15 cellular contexts compared by ENCODE assay signal in the genomic region with DNA sequence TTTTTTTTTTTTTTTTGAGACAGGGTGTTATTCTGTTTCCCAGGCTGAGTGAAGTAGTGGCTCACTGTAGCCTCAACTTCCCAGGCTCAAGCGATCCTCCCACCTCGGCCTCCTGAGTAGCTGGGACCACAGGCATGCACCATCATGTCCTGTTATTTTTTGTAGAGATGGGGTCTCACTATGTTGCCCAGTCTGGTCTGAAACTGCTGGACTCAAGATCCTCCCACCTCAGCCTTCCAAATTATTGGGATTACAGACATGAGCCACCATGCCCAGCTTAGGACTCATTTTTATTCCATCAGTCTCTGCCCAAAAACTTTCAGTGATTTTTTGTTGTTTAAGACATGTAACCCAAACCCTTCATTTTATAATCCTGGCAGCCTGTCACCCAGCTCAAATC.
"Had no signal": no experiment of that assay in that cellular context is flagged by ENCODE, and none has a peak within 500 bp of the region (broad histone marks: within the 10 kb centered on the region; RNA-seq: fewer than 3 reads in every experiment).

No MANE protein-coding gene starts in this region.

- H3K4me2 ChIP-seq: SK-N-SH had no signal

- H3K36me3 ChIP-seq: adrenal gland, pancreas, transverse colon had no signal

- H3K36me3 Mint-ChIP-seq: stimulated activated memory B cell treated with anti-CD40 and anti-IgM and Interleukin-4, amounts not matched to agents 10 μg/mL and 1 μg/mL and 100 μg/mL, for 72 hours had no signal

- H3K9me3 Mint-ChIP-seq: activated B cell treated with CpG ODN at 0.5 μM for 24 hours; effector memory CD8-positive, alpha-beta T cell; stimulated activated memory B cell treated with anti-CD40 and anti-IgM and Interleukin-4, amounts not matched to agents 10 μg/mL and 1 μg/mL and 100 μg/mL, for 72 hours had no signal

- H3K9ac ChIP-seq: SK-N-SH had no signal

- H3K27me3 ChIP-seq: adrenal gland, body of pancreas, pancreas, transverse colon had no signal

- H3K4me3 ChIP-seq: adrenal gland, body of pancreas, mucosa of descending colon, pancreas, transverse colon had no signal

- H3K9me3 ChIP-seq: adrenal gland, body of pancreas, mucosa of descending colon, pancreas, SK-N-SH had no signal

- DNase-seq: activated B cell treated with CpG ODN at 0.5 μM for 24 hours; activated CD4-positive, alpha-beta T cell treated with anti-CD3 and anti-CD28 coated beads, Interleukin-2, amount 10 ng/mL, durations not matched to agents 7 days and 5 days; activated naive CD4-positive, alpha-beta T cell treated with anti-CD3 and anti-CD28 coated beads, Interleukin-2, amount 50 U/mL, for 16 hours; activated T-cell treated with anti-CD3 and anti-CD28 coated beads for 4 hours; body of pancreas; effector memory CD8-positive, alpha-beta T cell; mucosa of descending colon; pancreas; retina; SK-N-SH; stimulated activated CD4-positive, alpha-beta T cell treated with anti-CD3 and anti-CD28 coated beads, Interleukin-1b, Interleukin-23, amount 100 ng/mL, for 48 hours; transverse colon had no signal

- H3K4me1 ChIP-seq: body of pancreas, pancreas had no signal

- ATAC-seq: body of pancreas; effector memory CD8-positive, alpha-beta T cell; mucosa of descending colon; pancreas had no signal

- H3K4me3 Mint-ChIP-seq: activated B cell treated with CpG ODN at 0.5 μM for 24 hours; activated CD4-positive, alpha-beta T cell treated with anti-CD3 and anti-CD28 coated beads, Interleukin-2, amount 10 ng/mL, durations not matched to agents 7 days and 5 days; effector memory CD8-positive, alpha-beta T cell; nephron progenitor cell had no signal

- H3K27me3 Mint-ChIP-seq: activated B cell treated with CpG ODN at 0.5 μM for 24 hours; activated CD4-positive, alpha-beta T cell treated with anti-CD3 and anti-CD28 coated beads, Interleukin-2, amount 10 ng/mL, durations not matched to agents 7 days and 5 days; effector memory CD8-positive, alpha-beta T cell; stimulated activated memory B cell treated with anti-CD40 and anti-IgM and Interleukin-4, amounts not matched to agents 10 μg/mL and 1 μg/mL and 100 μg/mL, for 72 hours had no signal

- H3K27ac ChIP-seq: adrenal gland, body of pancreas, pancreas, transverse colon had no signal

- H3K27ac Mint-ChIP-seq: activated CD4-positive, alpha-beta T cell treated with anti-CD3 and anti-CD28 coated beads, Interleukin-2, amount 10 ng/mL, durations not matched to agents 7 days and 5 days; effector memory CD8-positive, alpha-beta T cell; stimulated activated memory B cell treated with anti-CD40 and anti-IgM and Interleukin-4, amounts not matched to agents 10 μg/mL and 1 μg/mL and 100 μg/mL, for 72 hours had no signal

- FAIRE-seq: pancreas had no signal
